In genomic region chr1:59579222-59579621, GRCh38 we compare ENCODE assay signal across 28 cellular contexts.
"Had no signal": no experiment of that assay in that cellular context is flagged by ENCODE, and none has a peak within 500 bp of the region (broad histone marks: within the 10 kb centered on the region; RNA-seq: fewer than 3 reads in every experiment).

No MANE protein-coding gene starts in this region.

- H3K4me2 ChIP-seq: neural progenitor cell, smooth muscle cell had no signal

- ATAC-seq: natural killer cell; psoas muscle; right cardiac atrium; sciatic nerve; stimulated activated memory B cell treated with anti-CD40 and anti-IgM and Interleukin-4, amounts not matched to agents 10 μg/mL and 1 μg/mL and 100 μg/mL, for 72 hours; stimulated activated naive CD8-positive, alpha-beta T cell treated with anti-CD3 and anti-CD28 coated beads, Interleukin-15, amount 100 ng/mL, for 72 hours; stimulated activated naive CD8-positive, alpha-beta T cell treated with anti-CD3 and anti-CD28 coated beads, Interleukin-15, Interleukin-2, amounts not matched to agents 100 U/mL and 50 U/mL, for 24 hours; upper lobe of right lung had no signal

- H3K9me3 ChIP-seq: ovary, psoas muscle, suprapubic skin, testis, upper lobe of right lung, uterus had no signal

- H3K27ac ChIP-seq: neural progenitor cell, ovary, parathyroid adenoma, psoas muscle, spleen, suprapubic skin, testis, tibial artery, transverse colon, upper lobe of right lung, uterus had no signal

- DNase-seq: natural killer cell; occipital lobe; ovary; posterior cingulate gyrus; psoas muscle; right cardiac atrium; spleen; stimulated activated CD4-positive, alpha-beta T cell treated with anti-CD3 and anti-CD28 coated beads, Interleukin-12 subunit alpha, Interleukin-12 subunit beta, amount 100 ng/mL, for 4 hours; stimulated activated CD4-positive, alpha-beta T cell treated with anti-CD3 and anti-CD28 coated beads, Interleukin-1b, Interleukin-23, amount 100 ng/mL, for 48 hours; stimulated activated CD4-positive, alpha-beta T cell treated with anti-CD3 and anti-CD28 coated beads, Interleukin-4, amount 100 ng/mL, for 1 hour; stimulated activated CD4-positive, alpha-beta T cell treated with anti-CD3 and anti-CD28 coated beads, Interleukin-4, amount 100 ng/mL, for 4 hours; stimulated activated CD8-positive, alpha-beta memory T cell treated with anti-CD3 and anti-CD28 coated beads, Interleukin-4, amount 100 ng/mL, for 48 hours; stimulated activated naive CD4-positive, alpha-beta T cell; stimulated activated naive CD8-positive, alpha-beta T cell treated with anti-CD3 and anti-CD28 coated beads, Interleukin-15, amount 100 ng/mL, for 72 hours; stimulated activated naive CD8-positive, alpha-beta T cell treated with anti-CD3 and anti-CD28 coated beads, Interleukin-15, Interleukin-2, amounts not matched to agents 100 U/mL and 50 U/mL, for 24 hours; substantia nigra; testis; tibial artery; transverse colon; upper lobe of right lung; uterus had no signal

- H3K27me3 ChIP-seq: neural progenitor cell, ovary, spleen, suprapubic skin, testis, tibial artery, transverse colon, upper lobe of right lung, uterus had no signal

- H3K9ac ChIP-seq: neural progenitor cell, parathyroid adenoma had no signal

- H3K4me3 ChIP-seq: neural progenitor cell, ovary, psoas muscle, skin epidermis, smooth muscle cell, spleen, suprapubic skin, testis, tibial artery, transverse colon, upper lobe of right lung, uterus had no signal

- H3K4me1 ChIP-seq: neural progenitor cell, parathyroid adenoma, psoas muscle, spleen, suprapubic skin, testis, tibial artery, transverse colon, upper lobe of right lung, uterus had no signal

- H3K79me2 ChIP-seq: parathyroid adenoma had no signal

- H2AFZ ChIP-seq: neural progenitor cell, parathyroid adenoma had no signal

- H3K36me3 ChIP-seq: neural progenitor cell, ovary, suprapubic skin, tibial artery, upper lobe of right lung, uterus had no signal
